ENCODE assay signal across 8 cellular contexts in genomic region chr7:95690367-95690947, GRCh38.
DNase-seq lines count a peak whose midpoint lies in the region; ATAC-seq, FAIRE-seq and TF ChIP-seq lines count a peak whose summit lies in the region.

No MANE protein-coding gene starts in this region.

- H3K4me3 ChIP-seq in SK-N-SH (ENCODE audit: low read depth in 2 of 2, low read length in 1 of 2), result peak overlapping the region in 1 of 2 experiments; percentile 23; a peak in 1 of 4 replicates
- no peak overlapping the region for H3K4me3 ChIP-seq in fibroblast of the aortic adventitia (ENCODE audit: low read depth, low read length)
- peak overlapping the region; percentile 36 for H3K4me3 ChIP-seq in neuron (ENCODE audit: low read length)

- no peak overlapping the region for H3K27ac ChIP-seq in SK-N-SH (ENCODE audit: low read depth in 2 of 2, low read length in 1 of 2)

- 0 out of 2 replicates have a peak, but pooled peaks cover 7% of the 10 kb centered on the region for H3K27me3 ChIP-seq in SK-N-SH (ENCODE audit: insufficient read depth)
- no peaks in the 10 kb centered on the region for H3K27me3 ChIP-seq in neuron (ENCODE audit: insufficient read depth, low read length)

- no peaks in the 10 kb centered on the region for H3K36me3 ChIP-seq in SK-N-SH (replicated peaks in 1 of 2; ENCODE audit: control insufficient read depth in 1 of 2, insufficient read depth in 2 of 2, low read length in 1 of 2)
- H3K36me3 ChIP-seq in neuron (ENCODE audit: insufficient read depth, low read length), result no peaks in the 10 kb centered on the region

- CTCF ChIA-PET in SK-N-SH (lab: Yijun Ruan, JAX), result interaction anchor here (0.6 to 10.3 kb wide), 60 partner anchors 9 to 1653 kb away, joined by 3 to 530 read pairs (median 4); partner anchors contain the start of genes PON2 and PON3

- TF ChIP-seq CTCF in HFFc6 (IDR thresholded peaks at IDR 0.05) (peak; percentile 83), SK-N-SH (IDR thresholded peaks at IDR 0.05) (peak; percentile 96), fibroblast of the aortic adventitia (IDR thresholded peaks at IDR 0.05; ENCODE audit: insufficient read depth, low read length) (peak; percentile 56)

- H3K9ac ChIP-seq in SK-N-SH, result no peak overlapping the region

- ATAC-seq in Right ventricle myocardium inferior, result peak; percentile 56

- no peak overlapping the region; the same call in 1 of the 2 replicates for H3K4me3 Mint-ChIP-seq in HFFc6

- H3K27ac Mint-ChIP-seq in HFFc6, result no peak overlapping the region; the same call in 1 of the 2 replicates

- FAIRE-seq in HTR-8/SVneo (lab: Jason Lieb, UNC), result no peak

- H3K9me3 Mint-ChIP-seq in HFFc6, result no peaks in the 10 kb centered on the region

- H3K9me2 ChIP-seq in SK-N-SH, result no peaks in the 10 kb centered on the region

- no peak; the same call in none of the 2 replicates for TF ChIP-seq RAD21 in SK-N-SH (IDR thresholded peaks at IDR 0.05; ENCODE audit: low read length)

- H3K9me3 ChIP-seq in SK-N-SH (no peaks in the 10 kb centered on the region), neuron (ENCODE audit: low read length) (no peaks in the 10 kb centered on the region)

- no peaks in the 10 kb centered on the region for H4K20me1 ChIP-seq in SK-N-SH (ENCODE audit: insufficient read depth)

- 13% methylated on average over 3 of the region's 3 CpGs for WGBS in SK-N-SH (ENCODE audit: low lambda C conversion rate)

- peak overlapping the region; percentile 42; the same call in 1 of the 2 replicates for H3K4me2 ChIP-seq in SK-N-SH

- H3K4me1 ChIP-seq in SK-N-SH (ENCODE audit: control insufficient read depth in 1 of 2, insufficient read depth in 2 of 2, low read depth in 1 of 2, low read length in 1 of 2) (peaks cover 0 to 6% of the 10 kb centered on the region in 2 experiments; a peak in 2 of 4 replicates), neuron (ENCODE audit: insufficient read depth, low read length) (peaks cover 16% of the 10 kb centered on the region)

- H3K27me3 Mint-ChIP-seq in HFFc6 (ENCODE audit: insufficient read depth), result peaks cover 6% of the 10 kb centered on the region

- no peaks in the 10 kb centered on the region for H3K79me2 ChIP-seq in SK-N-SH (ENCODE audit: insufficient read depth)

- no peaks in the 10 kb centered on the region for H3K36me3 Mint-ChIP-seq in HFFc6 (ENCODE audit: low read depth)

- TF ChIP-seq EP300 in SK-N-SH (IDR thresholded peaks at IDR 0.05; ENCODE audit: borderline replicate concordance in 1 of 2, low read depth in 1 of 2, low read length in 1 of 2), result no peak

- intact Hi-C loops in Right ventricle myocardium inferior (cut with DNase I), result loop anchor here (1.0 kb wide), 1 partner anchor 179 kb away; no protein-coding TSS in a partner anchor
- intact Hi-C loops in cardiac septum (cut with DNase I), result no loop called here

- DNase-seq in Right ventricle myocardium inferior (ENCODE audit: missing footprints) (no peak), cardiac septum (ENCODE audit: low spot score) (no peak), HFFc6 (peak; percentile 56), NAMALWA (ENCODE audit: low spot score) (peak; percentile 83), SK-N-SH (peak; percentile 27), fibroblast of the aortic adventitia (ENCODE audit: low read depth) (peak; percentile 59), HTR-8/SVneo (ENCODE audit: insufficient read length, low spot score) (no peak)

- no peaks in the 10 kb centered on the region for H3F3A ChIP-seq in SK-N-SH (replicated peaks; ENCODE audit: insufficient read depth)

- peaks cover 10% of the 10 kb centered on the region; the same call in 1 of the 2 replicates for H3K4me1 Mint-ChIP-seq in HFFc6 (ENCODE audit: low read depth)

- POLR2A ChIA-PET in SK-N-SH (lab: Yijun Ruan, JAX), result no interaction called here

- peak overlapping the region; percentile 44; the same call in 1 of the 2 replicates for H2AFZ ChIP-seq in SK-N-SH (ENCODE audit: low read depth)
- H2AFZ ChIP-seq in neuron (ENCODE audit: low read depth, low read length), result peak overlapping the region; percentile 59

TF ChIP-seq in SK-N-SH, 30 proteins besides CTCF, POLR2A, EP300 and RAD21:
- TF ChIP-seq RXRA (IDR thresholded peaks at IDR 0.05; ENCODE audit: borderline replicate concordance, low read depth) (no peak), SMC3 (IDR thresholded peaks at IDR 0.05; ENCODE audit: low read depth, low read length) (peak; percentile 22)

Comparison
In these comparisons a context has a peak if more than half of its experiments do, and no peak if none do; other contexts are left out.
1. DNase-seq: peak in HFFc6 (single experiment), NAMALWA (single experiment), SK-N-SH (single experiment) and fibroblast of the aortic adventitia (single experiment); none in Right ventricle myocardium inferior (single experiment), cardiac septum (single experiment) and HTR-8/SVneo (single experiment).
2. Peak in every context shown above with its lines, with median percentiles within 50 percentile points of each other: CTCF ChIP-seq.